Comparison of ENCODE assay signal across 26 cellular contexts in genomic region chr20:47266847-47267515, GRCh38.
DNase-seq lines count a peak whose midpoint lies in the region; ATAC-seq and TF ChIP-seq lines count a peak whose summit lies in the region.
"Had no signal": no experiment of that assay in that cellular context is flagged by ENCODE, and none has a peak within 500 bp of the region (broad histone marks: within the 10 kb centered on the region; RNA-seq: fewer than 3 reads in every experiment).

No MANE protein-coding gene starts in this region.

- H2BK12ac ChIP-seq in H9 (ENCODE audit: insufficient read length, low read depth, low read length) = no peak overlapping the region

- 0 out of 2 replicates have a peak, but pooled peaks cover 4% of the 10 kb centered on the region for H3F3A ChIP-seq in OCI-LY1 (ENCODE audit: insufficient read depth, low read length)

- peak overlapping the region; percentile 17 to 73 for H3K27ac Mint-ChIP-seq in natural killer cell treated with Interleukin-12 subunit alpha and Interleukin-12 subunit beta and Interleukin-15 and Interleukin-18, amount 100 ng/mL, for 72 hours
- H3K27ac Mint-ChIP-seq in natural killer cell (peak overlapping the region in 1 of 2 donors; percentile 8), H9 (peak overlapping the region in 1 of 3 experiments; percentile 81; a peak in 4 of 7 replicates)
- H3K27ac Mint-ChIP-seq in activated naive CD8-positive, alpha-beta T cell treated with anti-CD3 and anti-CD28 coated beads, Interleukin-2, amount 10 ng/mL, durations not matched to agents 7 days and 5 days = peak overlapping the region; percentile 77
- H3K27ac Mint-ChIP-seq in stimulated activated naive B cell treated with anti-CD40 and anti-IgM and Interleukin-4, amounts not matched to agents 10 μg/mL and 1 μg/mL and 100 μg/mL, for 72 hours = peak overlapping the region; percentile 14

- H3K4me3 ChIP-seq in OCI-LY1 (ENCODE audit: low read depth, low read length, poor library complexity, severe bottlenecking) = no peak overlapping the region
- H3K4me3 ChIP-seq: cardiac muscle cell, thyroid gland had no signal

- H2BK5ac ChIP-seq in H9 (ENCODE audit: insufficient read length, low read length) = no peak overlapping the region

- H4K91ac ChIP-seq in H9 (ENCODE audit: insufficient read length, low read depth, low read length) = no peak overlapping the region

- POLR2A ChIA-PET in activated naive CD8-positive, alpha-beta T cell treated with anti-CD3 and anti-CD28 coated beads, Interleukin-2, amount 10 ng/mL, durations not matched to agents 7 days and 5 days (lab: Charles Lee) = no interaction called here
- POLR2A ChIA-PET in GM10248 (lab: Yijun Ruan, JAX) = no interaction called here

- H3K23ac ChIP-seq in H9 (ENCODE audit: insufficient read length, low read depth, low read length) = no peak overlapping the region

- ATAC-seq in natural killer cell treated with Interleukin-12 subunit alpha and Interleukin-12 subunit beta and Interleukin-15 and Interleukin-18, amount 100 ng/mL, for 72 hours = no peak
- ATAC-seq in natural killer cell = no peak
- ATAC-seq in activated naive CD8-positive, alpha-beta T cell treated with anti-CD3 and anti-CD28 coated beads, Interleukin-2, amount 10 ng/mL, durations not matched to agents 7 days and 5 days (ENCODE audit: low read depth) = peak; percentile 53
- ATAC-seq in stimulated activated naive B cell treated with anti-CD40 and anti-IgM and Interleukin-4, amounts not matched to agents 10 μg/mL and 1 μg/mL and 100 μg/mL, for 72 hours (replicated peaks) = no peak
- ATAC-seq in GM18505 (IDR thresholded peaks at IDR 0.05; ENCODE audit: unreplicated experiment) = no peak
- ATAC-seq: left lobe of liver had no signal

- no peaks in the 10 kb centered on the region for H3K9me3 Mint-ChIP-seq in natural killer cell treated with Interleukin-12 subunit alpha and Interleukin-12 subunit beta and Interleukin-15 and Interleukin-18, amount 100 ng/mL, for 72 hours
- H3K9me3 Mint-ChIP-seq in natural killer cell (no peaks in the 10 kb centered on the region), H9 (no peaks in the 10 kb centered on the region)
- H3K9me3 Mint-ChIP-seq in activated naive CD8-positive, alpha-beta T cell treated with anti-CD3 and anti-CD28 coated beads, Interleukin-2, amount 10 ng/mL, durations not matched to agents 7 days and 5 days = no peaks in the 10 kb centered on the region
- no peaks in the 10 kb centered on the region for H3K9me3 Mint-ChIP-seq in stimulated activated naive B cell treated with anti-CD40 and anti-IgM and Interleukin-4, amounts not matched to agents 10 μg/mL and 1 μg/mL and 100 μg/mL, for 72 hours
- H3K9me3 Mint-ChIP-seq: CD14-positive monocyte had no signal

- peaks cover 5 to 19% of the 10 kb centered on the region in 2 donors for H3K4me1 Mint-ChIP-seq in natural killer cell treated with Interleukin-12 subunit alpha and Interleukin-12 subunit beta and Interleukin-15 and Interleukin-18, amount 100 ng/mL, for 72 hours (ENCODE audit: low read depth in 2 of 2)
- H3K4me1 Mint-ChIP-seq in natural killer cell (peaks cover 7 to 13% of the 10 kb centered on the region in 2 donors), H9 (peaks cover 15 to 26% of the 10 kb centered on the region in 2 experiments)
- peaks cover 23% of the 10 kb centered on the region for H3K4me1 Mint-ChIP-seq in activated naive CD8-positive, alpha-beta T cell treated with anti-CD3 and anti-CD28 coated beads, Interleukin-2, amount 10 ng/mL, durations not matched to agents 7 days and 5 days
- peaks cover 43 to 59% of the 10 kb centered on the region in 2 donors for H3K4me1 Mint-ChIP-seq in stimulated activated naive B cell treated with anti-CD40 and anti-IgM and Interleukin-4, amounts not matched to agents 10 μg/mL and 1 μg/mL and 100 μg/mL, for 72 hours

- no peak overlapping the region for H2BK15ac ChIP-seq in H9 (ENCODE audit: low read depth, low read length)

- CTCF ChIA-PET in GM10248 (lab: Yijun Ruan, JAX) = interaction anchor here (1.2 kb wide), 1 partner anchor 117 kb away, joined by 6 read pairs; no protein-coding TSS in a partner anchor

- H2AFZ ChIP-seq in OCI-LY1 (ENCODE audit: low read length) (no peak overlapping the region), H9 (ENCODE audit: low read length) (no peak overlapping the region)

- peaks cover 60% of the 10 kb centered on the region for H3K36me3 ChIP-seq in OCI-LY1 (ENCODE audit: insufficient read depth, low read length)

- no peak overlapping the region for H3K4ac ChIP-seq in H9 (ENCODE audit: low read depth, low read length)

- H3K4me1 ChIP-seq in OCI-LY1 (ENCODE audit: insufficient read depth, low read length, severe bottlenecking) = peaks cover 69% of the 10 kb centered on the region
- H3K4me1 ChIP-seq in H9 (ENCODE audit: insufficient read depth, low read length) = no peaks in the 10 kb centered on the region

- H2BK120ac ChIP-seq in H9 (ENCODE audit: low read depth, low read length, poor library complexity, severe bottlenecking) = no peak overlapping the region

- no peak for DNase-seq in natural killer cell treated with Interleukin-12 subunit alpha and Interleukin-12 subunit beta and Interleukin-15 and Interleukin-18, amount 100 ng/mL, for 72 hours (ENCODE audit: low spot score)
- no peak for DNase-seq in natural killer cell
- DNase-seq in activated naive CD8-positive, alpha-beta T cell treated with anti-CD3 and anti-CD28 coated beads, Interleukin-2, amount 10 ng/mL, durations not matched to agents 7 days and 5 days = no peak
- DNase-seq in stimulated activated naive B cell treated with anti-CD40 and anti-IgM and Interleukin-4, amounts not matched to agents 10 μg/mL and 1 μg/mL and 100 μg/mL, for 72 hours = no peak
- DNase-seq in H9 = no peak
- no peak for DNase-seq in GM10248 (ENCODE audit: extremely low spot score)
- DNase-seq: ACHN; activated CD4-positive, alpha-beta T cell treated with anti-CD3 and anti-CD28 coated beads, Interleukin-2, amount 50 U/mL, for 4 hours; anterior cingulate cortex; GDM1; GOT3; hypothalamus; mesendoderm; MV-4-11; NCI-H2171 treated with DMSO at 0.1 percent for 48 hours; NCI-H524 treated with DMSO at 0.1 percent for 48 hours; retina; stimulated activated naive CD4-positive, alpha-beta T cell treated with Interleukin-2 at 50 U/mL for 16 hours; T-helper 2 cell; thyroid gland had no signal

- peaks cover 19% of the 10 kb centered on the region; the same call in 1 of the 2 replicates for H3K79me2 ChIP-seq in OCI-LY1 (ENCODE audit: insufficient read depth, low read length)
- peaks cover 14% of the 10 kb centered on the region; the same call in 1 of the 2 replicates for H3K79me2 ChIP-seq in H9 (ENCODE audit: insufficient read depth, low read length)

- intact Hi-C loops in natural killer cell (cut with micrococcal nuclease) = no loop called here

- H3K27ac ChIP-seq in OCI-LY1 (ENCODE audit: low read depth, low read length, poor library complexity, severe bottlenecking) (peak overlapping the region; percentile 80), H9 (ENCODE audit: insufficient read length, low read depth, low read length) (no peak overlapping the region)
- H3K27ac ChIP-seq: cardiac muscle cell, KMS-11, thyroid gland had no signal

- WGBS in H9 (ENCODE audit: extremely low coverage, insufficient read length, low lambda C conversion rate) = 100% methylated on average over 1 of the region's 7 CpGs

- no peaks in the 10 kb centered on the region for H3K36me3 Mint-ChIP-seq in natural killer cell treated with Interleukin-12 subunit alpha and Interleukin-12 subunit beta and Interleukin-15 and Interleukin-18, amount 100 ng/mL, for 72 hours
- H3K36me3 Mint-ChIP-seq in natural killer cell (no peaks in the 10 kb centered on the region), H9 (ENCODE audit: insufficient read depth in 1 of 3, low read depth in 3 of 3) (peaks cover 49 to 75% (median 66%) of the 10 kb centered on the region in 3 experiments)
- peaks cover 26% of the 10 kb centered on the region for H3K36me3 Mint-ChIP-seq in activated naive CD8-positive, alpha-beta T cell treated with anti-CD3 and anti-CD28 coated beads, Interleukin-2, amount 10 ng/mL, durations not matched to agents 7 days and 5 days
- peaks cover 19 to 36% of the 10 kb centered on the region in 2 donors for H3K36me3 Mint-ChIP-seq in stimulated activated naive B cell treated with anti-CD40 and anti-IgM and Interleukin-4, amounts not matched to agents 10 μg/mL and 1 μg/mL and 100 μg/mL, for 72 hours

- H3K9me2 ChIP-seq in OCI-LY1 (ENCODE audit: low read depth, low read length) = no peaks in the 10 kb centered on the region

- no peak overlapping the region for H3K14ac ChIP-seq in H9 (ENCODE audit: insufficient read depth, low read length)

- H4K20me1 ChIP-seq in OCI-LY1 (ENCODE audit: insufficient read depth, low read length) = no peaks in the 10 kb centered on the region
- peaks cover 2% of the 10 kb centered on the region for H4K20me1 ChIP-seq in H9 (ENCODE audit: control insufficient read depth, insufficient read depth, insufficient read length)

- H3T11ph ChIP-seq in H9 (ENCODE audit: low read length) = no peak overlapping the region

- H3K4me2 ChIP-seq in OCI-LY1 (ENCODE audit: low read length) (no peak overlapping the region), H9 (ENCODE audit: insufficient read depth, insufficient read length, low read length) (no peak overlapping the region)
- H3K4me2 ChIP-seq: KMS-11 had no signal

- no peaks in the 10 kb centered on the region for H3K23me2 ChIP-seq in H9 (ENCODE audit: insufficient read length, low read depth, low read length, poor library complexity, severe bottlenecking)

- no peak for TF ChIP-seq POLR2A in GM18505 (IDR thresholded peaks at IDR 0.05; ENCODE audit: borderline replicate concordance, extremely low read depth, insufficient read depth, insufficient read length)

- TF ChIP-seq CTCF in natural killer cell (IDR thresholded peaks at IDR 0.05) (no peak), OCI-LY1 (IDR thresholded peaks at IDR 0.05; ENCODE audit: low read length) (no peak), H9 (conservative IDR thresholded peaks at IDR 0.05) (no peak), GM10248 (IDR thresholded peaks at IDR 0.05; ENCODE audit: control extremely low read depth, extremely low read depth, low read depth, missing control alignments) (no peak)

- H2BK20ac ChIP-seq in H9 (ENCODE audit: low read depth, low read length, poor library complexity, severe bottlenecking) = no peak overlapping the region

- H3K9me3 ChIP-seq in OCI-LY1 (ENCODE audit: low read length) (no peaks in the 10 kb centered on the region), H9 (ENCODE audit: control insufficient read depth, low read depth, low read length) (no peaks in the 10 kb centered on the region)
- H3K9me3 ChIP-seq: thyroid gland had no signal

- no peak overlapping the region for H2AK5ac ChIP-seq in H9 (ENCODE audit: insufficient read length, low read length)

- no peak overlapping the region for H3K56ac ChIP-seq in H9 (ENCODE audit: insufficient read length, low read depth, low read length)

- H3K27me3 ChIP-seq in OCI-LY1 (ENCODE audit: insufficient read depth, low read length) (no peaks in the 10 kb centered on the region), H9 (ENCODE audit: insufficient read depth, low read length) (no peaks in the 10 kb centered on the region)
- H3K27me3 ChIP-seq: cardiac muscle cell, thyroid gland had no signal

- peaks cover 6% of the 10 kb centered on the region for H3K79me1 ChIP-seq in H9 (ENCODE audit: insufficient read depth, low read depth, low read length, poor library complexity, severe bottlenecking)

- H3K18ac ChIP-seq in H9 (ENCODE audit: insufficient read length, low read depth, low read length) = no peak overlapping the region

- H3K27me3 Mint-ChIP-seq in natural killer cell treated with Interleukin-12 subunit alpha and Interleukin-12 subunit beta and Interleukin-15 and Interleukin-18, amount 100 ng/mL, for 72 hours = no peaks in the 10 kb centered on the region
- H3K27me3 Mint-ChIP-seq in natural killer cell (ENCODE audit: low read depth in 2 of 2) (no peaks in the 10 kb centered on the region), H9 (ENCODE audit: low read depth) (peaks cover 2% of the 10 kb centered on the region; the same call in 1 of the 2 replicates)
- no peaks in the 10 kb centered on the region for H3K27me3 Mint-ChIP-seq in activated naive CD8-positive, alpha-beta T cell treated with anti-CD3 and anti-CD28 coated beads, Interleukin-2, amount 10 ng/mL, durations not matched to agents 7 days and 5 days
- H3K27me3 Mint-ChIP-seq in stimulated activated naive B cell treated with anti-CD40 and anti-IgM and Interleukin-4, amounts not matched to agents 10 μg/mL and 1 μg/mL and 100 μg/mL, for 72 hours = no peaks in the 10 kb centered on the region

- H4K5ac ChIP-seq in H9 (ENCODE audit: insufficient read length, low read depth, low read length) = no peak overlapping the region

- H3K9ac ChIP-seq in OCI-LY1 (ENCODE audit: low read length) = peak overlapping the region; percentile 35; the same call in 1 of the 2 replicates
- H3K9ac ChIP-seq in H9 (ENCODE audit: extremely low read depth, insufficient read length, low read length) = no peak overlapping the region
- H3K9ac ChIP-seq: KMS-11 had no signal

- H3K4me3 Mint-ChIP-seq in natural killer cell treated with Interleukin-12 subunit alpha and Interleukin-12 subunit beta and Interleukin-15 and Interleukin-18, amount 100 ng/mL, for 72 hours = no peak overlapping the region
- H3K4me3 Mint-ChIP-seq in natural killer cell (no peak overlapping the region), H9 (no peak overlapping the region)
- H3K4me3 Mint-ChIP-seq in activated naive CD8-positive, alpha-beta T cell treated with anti-CD3 and anti-CD28 coated beads, Interleukin-2, amount 10 ng/mL, durations not matched to agents 7 days and 5 days = peak overlapping the region; percentile 24
- no peak overlapping the region for H3K4me3 Mint-ChIP-seq in stimulated activated naive B cell treated with anti-CD40 and anti-IgM and Interleukin-4, amounts not matched to agents 10 μg/mL and 1 μg/mL and 100 μg/mL, for 72 hours
- H3K4me3 Mint-ChIP-seq: CD14-positive monocyte had no signal

- no peak overlapping the region for H4K8ac ChIP-seq in H9 (replicated peaks; ENCODE audit: insufficient read length, low read depth, low read length)
